Comparison of ENCODE assay signal across 13 cellular contexts in the genomic region with DNA sequence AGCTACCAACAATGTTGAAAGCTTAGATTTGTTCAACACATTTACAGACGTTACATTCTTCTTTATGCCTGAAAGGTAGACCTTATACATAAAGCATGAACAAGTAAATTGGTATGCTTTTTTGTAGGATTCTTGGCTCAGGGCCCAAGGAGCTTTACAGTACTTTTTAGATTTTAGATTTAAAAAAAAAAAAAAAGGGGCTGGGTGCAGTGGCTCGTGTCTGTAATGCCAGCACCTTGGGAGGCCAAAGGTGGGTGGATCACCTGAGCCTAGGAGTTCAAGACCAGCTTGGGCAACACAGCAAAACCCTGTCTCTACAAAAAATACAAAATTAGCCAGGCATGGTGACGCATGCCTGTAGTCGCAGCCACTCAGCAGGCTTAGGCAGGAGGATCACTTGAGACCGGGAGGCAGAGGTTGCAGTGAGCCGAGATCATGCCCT. TPM values are rescaled to one million over a fixed set of nuclear protein-coding genes. Genes with fewer than 3 reads are reported as not detected.
DNase-seq lines count a peak whose midpoint lies in the region; ATAC-seq and TF ChIP-seq lines count a peak whose summit lies in the region.
"Had no signal": no experiment of that assay in that cellular context is flagged by ENCODE, and none has a peak within 500 bp of the region (broad histone marks: within the 10 kb centered on the region; RNA-seq: fewer than 3 reads in every experiment).

No MANE protein-coding gene starts in this region.

- H3K9me3 Mint-ChIP-seq in endothelial cell (ENCODE audit: unreplicated experiment), result no peaks in the 10 kb centered on the region
- H3K9me3 Mint-ChIP-seq in naive B cell, result peaks cover 0 to under 1% (median 0%) of the 10 kb centered on the region in 7 donors

- H3K27ac Mint-ChIP-seq in endothelial cell (ENCODE audit: unreplicated experiment) (peak overlapping the region; percentile 27), naive B cell (peak overlapping the region in 3 of 6 donors; percentile 69 to 78 (median 70))

- H3K4me3 Mint-ChIP-seq in endothelial cell (ENCODE audit: unreplicated experiment), result no peak overlapping the region
- peak overlapping the region in 5 of 8 donors; percentile 4 to 67 (median 26) for H3K4me3 Mint-ChIP-seq in naive B cell

- TF ChIP-seq CTCF in endothelial cell (IDR thresholded peaks at IDR 0.05; ENCODE audit: unreplicated experiment) (no peak), mucosa of descending colon (IDR thresholded peaks at IDR 0.05) (no peak)

- no peak for ATAC-seq in naive B cell (ENCODE audit: low read depth in 2 of 2)
- ATAC-seq in GM19463 (IDR thresholded peaks at IDR 0.05; ENCODE audit: unreplicated experiment), result no peak
- ATAC-seq in mucosa of descending colon, result no peak
- ATAC-seq: HepG2 had no signal

- H3K36me3 Mint-ChIP-seq in endothelial cell (ENCODE audit: low read depth, unreplicated experiment) (peaks cover 8% of the 10 kb centered on the region), naive B cell (peaks cover 18 to 21% of the 10 kb centered on the region in 2 donors)

- no peaks in the 10 kb centered on the region for H3K9me3 ChIP-seq in mucosa of descending colon

- H3K27me3 Mint-ChIP-seq in endothelial cell (ENCODE audit: unreplicated experiment) (no peaks in the 10 kb centered on the region), naive B cell (no peaks in the 10 kb centered on the region)

- no peaks in the 10 kb centered on the region for H3K36me3 ChIP-seq in mucosa of descending colon (ENCODE audit: low read depth)

- in situ Hi-C loops in Caki2 (cut with HindIII; ENCODE audit: low pct_unique_long_range_greater_than_20kb, low sequenced_read_pairs), result no loop called here

- H3K4me1 Mint-ChIP-seq in endothelial cell (ENCODE audit: unreplicated experiment) (peaks cover 10% of the 10 kb centered on the region), naive B cell (peaks cover 62 to 83% (median 78%) of the 10 kb centered on the region in 3 donors)

- H3K4me1 ChIP-seq in mucosa of descending colon (ENCODE audit: low read depth), result peaks cover 5% of the 10 kb centered on the region

- intact Hi-C loops in mucosa of descending colon (cut with DNase I, micrococcal nuclease), result no loop called here

- DNase-seq in Caki2 (ENCODE audit: low read depth), result peak; percentile 46
- peak; percentile 30 for DNase-seq in NCI-H226
- DNase-seq in endothelial cell (ENCODE audit: low spot score), result no peak
- no peak for DNase-seq in naive B cell
- DNase-seq in NCI-H1092 treated with DMSO at 0.1 percent for 48 hours (lab: John Stamatoyannopoulos, UW), result no peak
- no peak for DNase-seq in hepatic stellate cell (ENCODE audit: low spot score)
- no peak for DNase-seq in mucosa of descending colon
- DNase-seq: activated CD4-positive, CD25-positive, alpha-beta regulatory T cell treated with anti-CD3 and anti-CD28 coated beads, Interleukin-2, amount 50 U/mL, for 72 hours; caudate nucleus; NCI-H510A; OCI-M1 had no signal

- no peak overlapping the region for H3K4me3 ChIP-seq in mucosa of descending colon

RNA-seq across cellular contexts. Expression of a gene that starts 39.7 kb away (rescaled TPM):
- 5.8 TPM in 2 replicates for total RNA-seq in Caki2 (2014; rRNA removed; shearing (Covaris generic); ENCODE audit: low replicate concordance)
- total RNA-seq in endothelial cell (ENCODE audit: unreplicated experiment), result 43.5 TPM
- polyA plus RNA-seq in naive B cell (ENCODE audit: low read depth in 6 of 6), result 10 to 100 TPM; 27.1 to 56.6 (median 40.9) TPM
- total RNA-seq in mucosa of descending colon, result 10 to 100 TPM; 33.5 to 61.7 (median 34.7) TPM

Comparison
In these comparisons a context has a peak if more than half of its experiments do, and no peak if none do; other contexts are left out.
1. DNase-seq: peak in Caki2 (single experiment) and NCI-H226 (single experiment); none in endothelial cell (single experiment), naive B cell (single experiment), NCI-H1092 treated with DMSO at 0.1 percent for 48 hours (single experiment), hepatic stellate cell (single experiment) and mucosa of descending colon (0 of 3).